Comparison of ENCODE assay signal across 28 cellular contexts in genomic region chr1:214295934-214296333, GRCh38. TPM values are rescaled to one million over a fixed set of nuclear protein-coding genes. Genes with fewer than 3 reads are reported as not detected.
A peak's percentile ranks its signal among the peaks of the same experiment; 100 is the strongest.
DNase-seq lines count a peak whose midpoint lies in the region; ATAC-seq and TF ChIP-seq lines count a peak whose summit lies in the region.
"Had no signal": no experiment of that assay in that cellular context is flagged by ENCODE, and none has a peak within 500 bp of the region (broad histone marks: within the 10 kb centered on the region; RNA-seq: fewer than 3 reads in every experiment).

No MANE protein-coding gene starts in this region.

- no peaks in the 10 kb centered on the region for H3F3A ChIP-seq in PC-3 (ENCODE audit: low read length, unreplicated experiment)

- H3K79me1 ChIP-seq in mesenchymal stem cell (replicated peaks; ENCODE audit: low read length, poor library complexity, severe bottlenecking), result peaks cover 19% of the 10 kb centered on the region

- CTCF ChIA-PET in PC-3 (lab: Charles Lee), result interaction anchor here (1.3 kb wide), 1 partner anchor 35 kb away, joined by 8 read pairs; no protein-coding TSS in a partner anchor

- H4K8ac ChIP-seq in mesenchymal stem cell (ENCODE audit: low read length), result no peak overlapping the region

- no peak overlapping the region for H2BK12ac ChIP-seq in mesenchymal stem cell (ENCODE audit: low read length in 2 of 2)

- H3K4me1 ChIP-seq in BLaER1 treated with 17β-estradiol and CSF1 and Interleukin-3, amounts not matched to agents 10 nM and 100 nM, result peaks cover 26 to 49% (median 35%) of the 10 kb centered on the region in 10 experiments
- H3K4me1 ChIP-seq in PC-3 (ENCODE audit: insufficient read depth, low read length) (peaks cover 23% of the 10 kb centered on the region), mesenchymal stem cell (ENCODE audit: control insufficient read depth, insufficient read depth, low read depth, low read length) (peaks cover 3% of the 10 kb centered on the region)
- H3K4me1 ChIP-seq: body of pancreas, stomach had no signal

- intact Hi-C loops in PC-3 (cut with micrococcal nuclease), result loop anchor here (2.0 kb wide), 2 partner anchors 13 to 21 kb away; no protein-coding TSS in a partner anchor

- no peak overlapping the region for H4K91ac ChIP-seq in mesenchymal stem cell (ENCODE audit: low read length)

- ATAC-seq in HG02870 (IDR thresholded peaks at IDR 0.05; ENCODE audit: unreplicated experiment) (peak; percentile 45), PC-3 (no peak), GM21423 (IDR thresholded peaks at IDR 0.05; ENCODE audit: unreplicated experiment) (no peak)
- ATAC-seq: body of pancreas; K562; left ventricle myocardium superior; naive thymus-derived CD4-positive, alpha-beta T cell; Panc1 had no signal

- DNase-seq in PC-3, result no peak
- DNase-seq in mesenchymal stem cell, result no peak
- no peak for DNase-seq in NCI-H1436 (lab: John Stamatoyannopoulos, UW)
- no peak for DNase-seq in inferior parietal cortex (ENCODE audit: extremely low spot score)
- no peak for DNase-seq in NCI-H2196 (lab: John Stamatoyannopoulos, UW; ENCODE audit: unreplicated experiment)
- DNase-seq: activated CD4-positive, alpha-beta T cell treated with anti-CD3 and anti-CD28 coated beads, Interleukin-2, amount 50 U/mL, for 1 hour; activated T-cell treated with anti-CD3 and anti-CD28 coated beads, Interleukin-2, amount 50 U/mL, for 48 hours; body of pancreas; cerebellar nuclear complex; left ventricle myocardium superior; midbrain; naive thymus-derived CD4-positive, alpha-beta T cell; NCI-H146; NCI-H510A; NK-92 treated with Interleukin-12 subunit alpha and Interleukin-12 subunit beta, amount 100 ng/mL, for 24 hours; occipital lobe; SHP77 treated with DMSO at 0.1 percent for 48 hours; small intestine; stimulated activated CD4-positive, alpha-beta T cell treated with anti-CD3 and anti-CD28 coated beads, Interleukin-2, amount 100 ng/mL, for 24 hours; stomach; T1000; tibial artery; WERI-Rb-1 had no signal

- peak overlapping the region; percentile 15 for H2AK5ac ChIP-seq in mesenchymal stem cell (ENCODE audit: low read length, severe bottlenecking)

- 67% methylated on average over 3 of the region's 4 CpGs for WGBS in mesenchymal stem cell

- no TSS peak for BruUV-seq in PC-3 (replicated peaks; lab: Mats Ljungman, UMichigan)

- H3K27me3 ChIP-seq in BLaER1 treated with 17β-estradiol and CSF1 and Interleukin-3, amounts not matched to agents 10 nM and 100 nM, result no peaks in the 10 kb centered on the region
- H3K27me3 ChIP-seq in PC-3 (ENCODE audit: low read length) (no peaks in the 10 kb centered on the region), mesenchymal stem cell (ENCODE audit: control insufficient read depth in 1 of 2, insufficient read depth in 1 of 2, low read length in 2 of 2) (no peaks in the 10 kb centered on the region)
- H3K27me3 ChIP-seq: body of pancreas, stomach, tibial artery had no signal

- peak overlapping the region; percentile 19 for H2BK120ac ChIP-seq in mesenchymal stem cell (ENCODE audit: low read depth, low read length)

- peak overlapping the region in 10 of 11 experiments; percentile 35 to 78 (median 56); a peak in 21 of 22 replicates for H3K4me2 ChIP-seq in BLaER1 treated with 17β-estradiol and CSF1 and Interleukin-3, amounts not matched to agents 10 nM and 100 nM
- H3K4me2 ChIP-seq in PC-3 (ENCODE audit: low read length), result peak overlapping the region; percentile 58; the same call in 1 of the 2 replicates
- H3K4me2 ChIP-seq in mesenchymal stem cell (ENCODE audit: low read length, poor library complexity, severe bottlenecking), result no peak overlapping the region

- H3K14ac ChIP-seq in mesenchymal stem cell (ENCODE audit: low read length in 2 of 2), result no peak overlapping the region

- H2BK15ac ChIP-seq in mesenchymal stem cell (ENCODE audit: low read depth, poor library complexity, severe bottlenecking), result no peak overlapping the region

- H2AFZ ChIP-seq in PC-3 (ENCODE audit: low read length) (no peak overlapping the region), mesenchymal stem cell (ENCODE audit: low read depth, low read length) (no peak overlapping the region)

- no peak overlapping the region for H2BK5ac ChIP-seq in mesenchymal stem cell (ENCODE audit: low read depth, low read length, poor library complexity, severe bottlenecking)

- TF ChIP-seq CTCF in PC-3 (conservative IDR thresholded peaks at IDR 0.05; ENCODE audit: low read depth, low read length), result no peak

- no peak overlapping the region; a peak in 1 of 22 replicates for H3K27ac ChIP-seq in BLaER1 treated with 17β-estradiol and CSF1 and Interleukin-3, amounts not matched to agents 10 nM and 100 nM
- H3K27ac ChIP-seq in PC-3 (ENCODE audit: low read length), result no peak overlapping the region
- peak overlapping the region; percentile 97 for H3K27ac ChIP-seq in mesenchymal stem cell (ENCODE audit: low read length, poor library complexity, severe bottlenecking)
- H3K27ac ChIP-seq: body of pancreas, stomach, tibial artery, WERI-Rb-1 had no signal

- H3K36me3 ChIP-seq in BLaER1 treated with 17β-estradiol and CSF1 and Interleukin-3, amounts not matched to agents 10 nM and 100 nM, result no peaks in the 10 kb centered on the region
- H3K36me3 ChIP-seq in PC-3 (ENCODE audit: low read depth, low read length) (no peaks in the 10 kb centered on the region; the same call in 1 of the 2 replicates), mesenchymal stem cell (ENCODE audit: control insufficient read depth in 1 of 2, insufficient read depth in 2 of 2, low read depth in 1 of 2, low read length in 2 of 2) (no peaks in the 10 kb centered on the region)
- H3K36me3 ChIP-seq: stomach, tibial artery, WERI-Rb-1 had no signal

- peaks cover 59% of the 10 kb centered on the region for H3K79me2 ChIP-seq in PC-3 (ENCODE audit: low read length)

- peak overlapping the region in 2 of 11 experiments; percentile 12 to 24; a peak in 2 of 22 replicates for H3K9ac ChIP-seq in BLaER1 treated with 17β-estradiol and CSF1 and Interleukin-3, amounts not matched to agents 10 nM and 100 nM
- H3K9ac ChIP-seq in PC-3 (ENCODE audit: low read length), result no peak overlapping the region
- H3K9ac ChIP-seq in mesenchymal stem cell (ENCODE audit: low read length), result no peak overlapping the region

- H3K9me3 ChIP-seq in BLaER1 treated with 17β-estradiol and CSF1 and Interleukin-3, amounts not matched to agents 10 nM and 100 nM (replicated peaks in 1 of 11), result peaks cover 0 to 14% (median 4%) of the 10 kb centered on the region in 11 experiments; a peak in 4 of 22 replicates
- no peaks in the 10 kb centered on the region for H3K9me3 ChIP-seq in PC-3 (ENCODE audit: low read length)
- no peaks in the 10 kb centered on the region for H3K9me3 ChIP-seq in mesenchymal stem cell (ENCODE audit: control insufficient read depth, low read length)
- H3K9me3 ChIP-seq: body of pancreas, stomach, tibial artery had no signal

- H3K18ac ChIP-seq in mesenchymal stem cell (ENCODE audit: low read depth in 1 of 2, low read length in 2 of 2), result no peak overlapping the region

- H3K4ac ChIP-seq in mesenchymal stem cell (ENCODE audit: low read depth in 1 of 2, low read length in 2 of 2), result no peak overlapping the region

- no peak overlapping the region for H3K23ac ChIP-seq in mesenchymal stem cell (ENCODE audit: low read length in 2 of 2)

- POLR2A ChIA-PET in PC-3 (lab: Charles Lee; ENCODE audit: unreplicated experiment), result no interaction called here

- no peaks in the 10 kb centered on the region for H3K9me2 ChIP-seq in PC-3 (replicated peaks; ENCODE audit: low read length)

- H4K20me1 ChIP-seq in BLaER1 treated with 17β-estradiol and CSF1 and Interleukin-3, amounts not matched to agents 10 nM and 100 nM, result peaks cover 0 to 13% (median 0%) of the 10 kb centered on the region in 11 experiments; a peak in 5 of 22 replicates
- peaks cover 4% of the 10 kb centered on the region for H4K20me1 ChIP-seq in PC-3 (ENCODE audit: low read length)

- no peak overlapping the region for H3K4me3 ChIP-seq in BLaER1 treated with 17β-estradiol and CSF1 and Interleukin-3, amounts not matched to agents 10 nM and 100 nM
- H3K4me3 ChIP-seq in PC-3 (ENCODE audit: low read length), result no peak overlapping the region
- no peak overlapping the region for H3K4me3 ChIP-seq in mesenchymal stem cell (ENCODE audit: insufficient read depth in 1 of 2, low read depth in 1 of 2, low read length in 2 of 2)
- H3K4me3 ChIP-seq: body of pancreas, K562, stomach, tibial artery had no signal

RNA-seq across cellular contexts. Expression of gene SMYD2, which starts 15.0 kb away (rescaled TPM):
- total RNA-seq in PC-3 (2014; rRNA removed), result 92.6 and 124 TPM in 2 replicates
- 26.9 TPM for polyA plus RNA-seq in mesenchymal stem cell (2013, experiment 1 of 2)
- 27.4 TPM for polyA plus RNA-seq in mesenchymal stem cell (2013, experiment 2 of 2)
